15 cellular contexts compared by ENCODE assay signal in the genomic region with DNA sequence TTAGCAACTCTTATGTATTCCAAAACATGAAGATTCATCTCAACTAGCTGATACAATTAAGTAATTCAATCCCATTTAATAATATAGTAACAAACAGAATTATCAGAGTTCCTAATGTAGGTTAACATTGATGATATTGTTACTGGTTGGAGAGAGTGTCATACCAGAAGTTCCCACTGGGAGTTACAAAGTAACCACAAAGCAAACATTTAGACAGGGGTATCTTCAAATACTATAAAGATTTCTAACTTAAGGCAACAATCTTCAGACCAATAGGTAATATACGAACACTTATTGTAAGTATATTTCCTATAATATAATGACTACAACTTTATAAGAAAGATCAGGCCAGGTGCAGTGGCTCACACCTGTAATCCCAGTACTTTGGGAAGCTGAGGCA.
A peak's percentile ranks its signal among the peaks of the same experiment; 100 is the strongest.
DNase-seq lines count a peak whose midpoint lies in the region; ATAC-seq and TF ChIP-seq lines count a peak whose summit lies in the region.
"Had no signal": no experiment of that assay in that cellular context is flagged by ENCODE, and none has a peak within 500 bp of the region (broad histone marks: within the 10 kb centered on the region; RNA-seq: fewer than 3 reads in every experiment).

No MANE protein-coding gene starts in this region.

- no peak overlapping the region for H3K27ac Mint-ChIP-seq in GM23338
- H3K27ac Mint-ChIP-seq in mesothelial cell of epicardium, result no peak overlapping the region
- no peak overlapping the region for H3K27ac Mint-ChIP-seq in progenitor cell of endocrine pancreas
- H3K27ac Mint-ChIP-seq in immature natural killer cell, result no peak overlapping the region
- H3K27ac Mint-ChIP-seq: B cell; CD8-positive, alpha-beta T cell had no signal

- H3K36me3 Mint-ChIP-seq in GM23338 (ENCODE audit: low read depth) (peaks cover 3% of the 10 kb centered on the region; the same call in 2 of the 3 replicates), mesothelial cell of epicardium (no peaks in the 10 kb centered on the region), progenitor cell of endocrine pancreas (ENCODE audit: insufficient read depth) (no peaks in the 10 kb centered on the region), immature natural killer cell (no peaks in the 10 kb centered on the region)
- H3K36me3 Mint-ChIP-seq: CD8-positive, alpha-beta T cell had no signal

- H3K4me1 Mint-ChIP-seq in GM23338, result no peaks in the 10 kb centered on the region
- no peaks in the 10 kb centered on the region for H3K4me1 Mint-ChIP-seq in mesothelial cell of epicardium
- H3K4me1 Mint-ChIP-seq in progenitor cell of endocrine pancreas (ENCODE audit: low read depth), result peaks cover 12% of the 10 kb centered on the region
- no peaks in the 10 kb centered on the region for H3K4me1 Mint-ChIP-seq in immature natural killer cell
- H3K4me1 Mint-ChIP-seq: B cell had no signal

- DNase-seq in GM23338 (ENCODE audit: low spot score) (peak; percentile 8), cardiac fibroblast (ENCODE audit: low read depth in 2 of 2) (no peak), mesothelial cell of epicardium (ENCODE audit: low spot score in 2 of 2, unreplicated experiment in 2 of 2) (no peak), progenitor cell of endocrine pancreas (ENCODE audit: low spot score, unreplicated experiment) (no peak), ascending aorta (ENCODE audit: low spot score in 2 of 2) (no peak), immature natural killer cell (no peak), kidney glomerular epithelial cell (lab: John Stamatoyannopoulos, UW) (no peak)
- DNase-seq: Calu3; CD8-positive, alpha-beta T cell; DND-41; EL; HCEC 1CT had no signal

- H2AFZ ChIP-seq in GM23338, result no peak overlapping the region

- intact Hi-C loops in ascending aorta (cut with DNase I), result no loop called here

- H3K36me3 ChIP-seq in GM23338 (ENCODE audit: insufficient read depth) (peaks cover 3% of the 10 kb centered on the region; the same call in 1 of the 2 replicates), ascending aorta (no peaks in the 10 kb centered on the region)
- H3K36me3 ChIP-seq: BLaER1 treated with 17β-estradiol and CSF1 and Interleukin-3, amounts not matched to agents 10 nM and 100 nM had no signal

- no peak overlapping the region for H3K4me2 ChIP-seq in GM23338
- H3K4me2 ChIP-seq: BLaER1 treated with 17β-estradiol and CSF1 and Interleukin-3, amounts not matched to agents 10 nM and 100 nM had no signal

- H3K4me1 ChIP-seq in GM23338 (ENCODE audit: insufficient read depth) (peaks cover 11% of the 10 kb centered on the region), ascending aorta (no peaks in the 10 kb centered on the region)
- H3K4me1 ChIP-seq: BLaER1 treated with 17β-estradiol and CSF1 and Interleukin-3, amounts not matched to agents 10 nM and 100 nM had no signal

- ATAC-seq in GM23338, result no peak
- ATAC-seq: CD8-positive, alpha-beta T cell; GM12878 had no signal

- H3K79me2 ChIP-seq in GM23338 (replicated peaks; ENCODE audit: insufficient read depth), result no peaks in the 10 kb centered on the region

- peaks cover 5% of the 10 kb centered on the region; the same call in 1 of the 3 replicates for H3K9me3 Mint-ChIP-seq in GM23338
- H3K9me3 Mint-ChIP-seq in mesothelial cell of epicardium, result peaks cover 2% of the 10 kb centered on the region
- peaks cover 4% of the 10 kb centered on the region for H3K9me3 Mint-ChIP-seq in progenitor cell of endocrine pancreas (ENCODE audit: low read depth)
- peaks cover 9 to 31% (median 12%) of the 10 kb centered on the region in 6 donors for H3K9me3 Mint-ChIP-seq in immature natural killer cell

- H3K9me3 ChIP-seq in ascending aorta, result no peaks in the 10 kb centered on the region
- H3K9me3 ChIP-seq: BLaER1 treated with 17β-estradiol and CSF1 and Interleukin-3, amounts not matched to agents 10 nM and 100 nM had no signal

- H3K9me2 ChIP-seq in GM23338 (ENCODE audit: insufficient read depth), result no peaks in the 10 kb centered on the region

- H3K4me3 Mint-ChIP-seq in GM23338 (no peak overlapping the region), mesothelial cell of epicardium (no peak overlapping the region), progenitor cell of endocrine pancreas (ENCODE audit: low read depth) (no peak overlapping the region), immature natural killer cell (no peak overlapping the region)
- H3K4me3 Mint-ChIP-seq: B cell; CD8-positive, alpha-beta T cell had no signal

- H3K27me3 ChIP-seq in GM23338 (ENCODE audit: insufficient read depth), result no peaks in the 10 kb centered on the region
- H3K27me3 ChIP-seq in ascending aorta, result no peaks in the 10 kb centered on the region
- H3K27me3 ChIP-seq: BLaER1 treated with 17β-estradiol and CSF1 and Interleukin-3, amounts not matched to agents 10 nM and 100 nM had no signal

- H3K27ac ChIP-seq in GM23338 (ENCODE audit: low read depth) (no peak overlapping the region), ascending aorta (no peak overlapping the region)
- H3K27ac ChIP-seq: BLaER1 treated with 17β-estradiol and CSF1 and Interleukin-3, amounts not matched to agents 10 nM and 100 nM had no signal

- no peaks in the 10 kb centered on the region for H3K27me3 Mint-ChIP-seq in GM23338 (ENCODE audit: insufficient read depth, low read depth, poor library complexity)
- H3K27me3 Mint-ChIP-seq in mesothelial cell of epicardium (ENCODE audit: low read depth), result no peaks in the 10 kb centered on the region
- no peaks in the 10 kb centered on the region for H3K27me3 Mint-ChIP-seq in progenitor cell of endocrine pancreas
- no peaks in the 10 kb centered on the region for H3K27me3 Mint-ChIP-seq in immature natural killer cell (ENCODE audit: low read depth in 3 of 3)
- H3K27me3 Mint-ChIP-seq: B cell had no signal

- TF ChIP-seq CTCF in GM23338 (conservative IDR thresholded peaks at IDR 0.05; ENCODE audit: low read depth in 2 of 2) (peak in 1 of 2 experiments; percentile 31; a peak in 1 of 4 replicates), cardiac fibroblast (IDR thresholded peaks at IDR 0.05; ENCODE audit: low read depth, low read length) (peak; percentile 9), mesothelial cell of epicardium (IDR thresholded peaks at IDR 0.05; ENCODE audit: unreplicated experiment) (peak; percentile 26), progenitor cell of endocrine pancreas (IDR thresholded peaks at IDR 0.05; ENCODE audit: unreplicated experiment) (peak; percentile 42), ascending aorta (IDR thresholded peaks at IDR 0.05) (no peak)

- no peaks in the 10 kb centered on the region for H4K20me1 ChIP-seq in GM23338 (replicated peaks; ENCODE audit: insufficient read depth)
- H4K20me1 ChIP-seq: BLaER1 treated with 17β-estradiol and CSF1 and Interleukin-3, amounts not matched to agents 10 nM and 100 nM had no signal

- H3K4me3 ChIP-seq in GM23338 (no peak overlapping the region), cardiac fibroblast (replicated peaks in 1 of 2; ENCODE audit: low read depth in 2 of 2, low read length in 2 of 2) (no peak overlapping the region), ascending aorta (no peak overlapping the region)
- H3K4me3 ChIP-seq: BLaER1 treated with 17β-estradiol and CSF1 and Interleukin-3, amounts not matched to agents 10 nM and 100 nM; GM12878 had no signal

- no peaks in the 10 kb centered on the region for H3F3A ChIP-seq in GM23338 (replicated peaks; ENCODE audit: low read depth)

TF ChIP-seq in GM23338, 12 proteins besides CTCF, POLR2A, EP300 and RAD21 (continues in another document):
- TF ChIP-seq, protein P1, sequence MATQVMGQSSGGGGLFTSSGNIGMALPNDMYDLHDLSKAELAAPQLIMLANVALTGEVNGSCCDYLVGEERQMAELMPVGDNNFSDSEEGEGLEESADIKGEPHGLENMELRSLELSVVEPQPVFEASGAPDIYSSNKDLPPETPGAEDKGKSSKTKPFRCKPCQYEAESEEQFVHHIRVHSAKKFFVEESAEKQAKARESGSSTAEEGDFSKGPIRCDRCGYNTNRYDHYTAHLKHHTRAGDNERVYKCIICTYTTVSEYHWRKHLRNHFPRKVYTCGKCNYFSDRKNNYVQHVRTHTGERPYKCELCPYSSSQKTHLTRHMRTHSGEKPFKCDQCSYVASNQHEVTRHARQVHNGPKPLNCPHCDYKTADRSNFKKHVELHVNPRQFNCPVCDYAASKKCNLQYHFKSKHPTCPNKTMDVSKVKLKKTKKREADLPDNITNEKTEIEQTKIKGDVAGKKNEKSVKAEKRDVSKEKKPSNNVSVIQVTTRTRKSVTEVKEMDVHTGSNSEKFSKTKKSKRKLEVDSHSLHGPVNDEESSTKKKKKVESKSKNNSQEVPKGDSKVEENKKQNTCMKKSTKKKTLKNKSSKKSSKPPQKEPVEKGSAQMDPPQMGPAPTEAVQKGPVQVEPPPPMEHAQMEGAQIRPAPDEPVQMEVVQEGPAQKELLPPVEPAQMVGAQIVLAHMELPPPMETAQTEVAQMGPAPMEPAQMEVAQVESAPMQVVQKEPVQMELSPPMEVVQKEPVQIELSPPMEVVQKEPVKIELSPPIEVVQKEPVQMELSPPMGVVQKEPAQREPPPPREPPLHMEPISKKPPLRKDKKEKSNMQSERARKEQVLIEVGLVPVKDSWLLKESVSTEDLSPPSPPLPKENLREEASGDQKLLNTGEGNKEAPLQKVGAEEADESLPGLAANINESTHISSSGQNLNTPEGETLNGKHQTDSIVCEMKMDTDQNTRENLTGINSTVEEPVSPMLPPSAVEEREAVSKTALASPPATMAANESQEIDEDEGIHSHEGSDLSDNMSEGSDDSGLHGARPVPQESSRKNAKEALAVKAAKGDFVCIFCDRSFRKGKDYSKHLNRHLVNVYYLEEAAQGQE (IDR thresholded peaks at IDR 0.05; ENCODE audit: unreplicated experiment), result no peak
- no peak for TF ChIP-seq ETS1 (IDR thresholded peaks at IDR 0.05)

Comparison
In these comparisons a context has a peak if more than half of its experiments do, and no peak if none do; other contexts are left out.
1. CTCF ChIP-seq: peak in cardiac fibroblast (single experiment), mesothelial cell of epicardium (single experiment) and progenitor cell of endocrine pancreas (single experiment); none in ascending aorta (0 of 3).